Comparison of ENCODE assay signal across 1 cellular context in the genomic region with DNA sequence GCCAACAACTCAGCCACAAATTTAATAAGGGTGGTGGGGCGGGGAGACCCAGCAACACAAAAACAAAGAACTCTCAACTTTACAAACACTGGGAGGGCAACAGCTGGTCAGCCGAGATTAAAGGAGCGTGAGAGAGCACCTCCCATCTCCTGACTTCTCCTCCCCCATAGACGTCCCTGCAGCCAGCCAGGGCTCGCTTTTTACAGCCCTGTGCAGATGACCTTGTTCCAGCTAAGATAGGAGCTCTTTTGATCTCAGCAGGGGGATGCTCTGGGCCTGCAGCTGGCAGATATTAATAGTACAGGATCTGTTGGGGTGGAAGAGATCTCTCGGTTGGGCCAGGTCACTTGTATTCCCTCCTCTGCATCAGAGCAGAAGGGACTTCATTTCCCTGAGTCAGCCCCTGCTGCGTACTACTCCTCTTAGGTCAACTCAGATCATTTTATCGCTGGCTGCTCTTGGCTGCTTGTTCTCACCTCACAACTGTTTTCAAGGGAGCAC.
A peak's percentile ranks its signal among the peaks of the same experiment; 100 is the strongest.
TF ChIP-seq lines count a peak whose summit lies in the region.

No MANE protein-coding gene starts in this region.

TF ChIP-seq in K562, 482 proteins besides CTCF, POLR2A, EP300 and RAD21 (continued from another document and continues in another):
- TF ChIP-seq, protein P1, sequence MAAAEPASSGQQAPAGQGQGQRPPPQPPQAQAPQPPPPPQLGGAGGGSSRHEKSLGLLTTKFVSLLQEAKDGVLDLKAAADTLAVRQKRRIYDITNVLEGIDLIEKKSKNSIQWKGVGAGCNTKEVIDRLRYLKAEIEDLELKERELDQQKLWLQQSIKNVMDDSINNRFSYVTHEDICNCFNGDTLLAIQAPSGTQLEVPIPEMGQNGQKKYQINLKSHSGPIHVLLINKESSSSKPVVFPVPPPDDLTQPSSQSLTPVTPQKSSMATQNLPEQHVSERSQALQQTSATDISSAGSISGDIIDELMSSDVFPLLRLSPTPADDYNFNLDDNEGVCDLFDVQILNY (CRISPR knock-in tag; IDR thresholded peaks at IDR 0.05): no peak
- no peak for TF ChIP-seq POLR3G (IDR thresholded peaks at IDR 0.05; ENCODE audit: extremely low read depth, insufficient read length, insufficient replicate concordance)
- TF ChIP-seq NR3C1 (CRISPR knock-in tag; IDR thresholded peaks at IDR 0.05): no peak
- TF ChIP-seq MTA2 (IDR thresholded peaks at IDR 0.05; ENCODE audit: low read depth): peak; percentile 92
- no peak for TF ChIP-seq PRPF4 (IDR thresholded peaks at IDR 0.05; ENCODE audit: insufficient read depth, low read depth, low read length, poor library complexity, severe bottlenecking)
- TF ChIP-seq, protein P2, sequence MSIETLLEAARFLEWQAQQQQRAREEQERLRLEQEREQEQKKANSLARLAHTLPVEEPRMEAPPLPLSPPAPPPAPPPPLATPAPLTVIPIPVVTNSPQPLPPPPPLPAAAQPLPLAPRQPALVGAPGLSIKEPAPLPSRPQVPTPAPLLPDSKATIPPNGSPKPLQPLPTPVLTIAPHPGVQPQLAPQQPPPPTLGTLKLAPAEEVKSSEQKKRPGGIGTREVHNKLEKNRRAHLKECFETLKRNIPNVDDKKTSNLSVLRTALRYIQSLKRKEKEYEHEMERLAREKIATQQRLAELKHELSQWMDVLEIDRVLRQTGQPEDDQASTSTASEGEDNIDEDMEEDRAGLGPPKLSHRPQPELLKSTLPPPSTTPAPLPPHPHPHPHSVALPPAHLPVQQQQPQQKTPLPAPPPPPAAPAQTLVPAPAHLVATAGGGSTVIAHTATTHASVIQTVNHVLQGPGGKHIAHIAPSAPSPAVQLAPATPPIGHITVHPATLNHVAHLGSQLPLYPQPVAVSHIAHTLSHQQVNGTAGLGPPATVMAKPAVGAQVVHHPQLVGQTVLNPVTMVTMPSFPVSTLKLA (conservative IDR thresholded peaks at IDR 0.05): peak; percentile 29 to 51; a peak in 2 of 4 replicates
- no peak for TF ChIP-seq CREBBP (IDR thresholded peaks at IDR 0.05; ENCODE audit: low read depth, low read length)
- TF ChIP-seq SRSF3 (IDR thresholded peaks at IDR 0.05; ENCODE audit: insufficient read depth, low read length): no peak
- TF ChIP-seq NCOA2 (IDR thresholded peaks at IDR 0.05; ENCODE audit: partially characterized antibody in 2 of 2): peak in 1 of 2 experiments; percentile 73
- TF ChIP-seq ZNF408 (CRISPR knock-in tag; IDR thresholded peaks at IDR 0.05; ENCODE audit: low read depth): no peak
- TF ChIP-seq, protein P3, sequence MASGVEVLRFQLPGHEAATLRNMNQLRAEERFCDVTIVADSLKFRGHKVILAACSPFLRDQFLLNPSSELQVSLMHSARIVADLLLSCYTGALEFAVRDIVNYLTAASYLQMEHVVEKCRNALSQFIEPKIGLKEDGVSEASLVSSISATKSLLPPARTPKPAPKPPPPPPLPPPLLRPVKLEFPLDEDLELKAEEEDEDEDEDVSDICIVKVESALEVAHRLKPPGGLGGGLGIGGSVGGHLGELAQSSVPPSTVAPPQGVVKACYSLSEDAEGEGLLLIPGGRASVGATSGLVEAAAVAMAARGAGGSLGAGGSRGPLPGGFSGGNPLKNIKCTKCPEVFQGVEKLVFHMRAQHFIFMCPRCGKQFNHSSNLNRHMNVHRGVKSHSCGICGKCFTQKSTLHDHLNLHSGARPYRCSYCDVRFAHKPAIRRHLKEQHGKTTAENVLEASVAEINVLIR (CRISPR knock-in tag; IDR thresholded peaks at IDR 0.05): no peak
- TF ChIP-seq MEF2A (IDR thresholded peaks at IDR 0.05; ENCODE audit: control insufficient read depth, low read depth, low read length): peak; percentile 95
- no peak for TF ChIP-seq FOXA3 (CRISPR knock-in tag; conservative IDR thresholded peaks at IDR 0.05 in 1 of 2, IDR thresholded peaks at IDR 0.05 in 1 of 2)
- TF ChIP-seq ZNF551 (CRISPR knock-in tag; IDR thresholded peaks at IDR 0.05): no peak
- no peak for TF ChIP-seq POLR2B (IDR thresholded peaks at IDR 0.05; ENCODE audit: low read depth, partially characterized antibody)
- no peak for TF ChIP-seq HMG20A (CRISPR knock-in tag; conservative IDR thresholded peaks at IDR 0.05)
- no peak for TF ChIP-seq YBX1 (IDR thresholded peaks at IDR 0.05)
- TF ChIP-seq, protein P4, sequence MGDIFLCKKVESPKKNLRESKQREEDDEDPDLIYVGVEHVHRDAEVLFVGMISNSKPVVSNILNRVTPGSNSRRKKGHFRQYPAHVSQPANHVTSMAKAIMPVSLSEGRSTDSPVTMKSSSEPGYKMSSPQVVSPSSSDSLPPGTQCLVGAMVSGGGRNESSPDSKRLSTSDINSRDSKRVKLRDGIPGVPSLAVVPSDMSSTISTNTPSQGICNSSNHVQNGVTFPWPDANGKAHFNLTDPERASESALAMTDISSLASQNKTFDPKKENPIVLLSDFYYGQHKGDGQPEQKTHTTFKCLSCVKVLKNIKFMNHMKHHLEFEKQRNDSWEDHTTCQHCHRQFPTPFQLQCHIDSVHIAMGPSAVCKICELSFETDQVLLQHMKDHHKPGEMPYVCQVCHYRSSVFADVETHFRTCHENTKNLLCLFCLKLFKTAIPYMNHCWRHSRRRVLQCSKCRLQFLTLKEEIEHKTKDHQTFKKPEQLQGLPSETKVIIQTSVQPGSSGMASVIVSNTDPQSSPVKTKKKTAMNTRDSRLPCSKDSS (IDR thresholded peaks at IDR 0.05; ENCODE audit: low read depth, partially characterized antibody): no peak
- TF ChIP-seq ETS2 (tag; IDR thresholded peaks at IDR 0.05; ENCODE audit: borderline replicate concordance, poor library complexity, severe bottlenecking): no peak
- TF ChIP-seq, protein P5, sequence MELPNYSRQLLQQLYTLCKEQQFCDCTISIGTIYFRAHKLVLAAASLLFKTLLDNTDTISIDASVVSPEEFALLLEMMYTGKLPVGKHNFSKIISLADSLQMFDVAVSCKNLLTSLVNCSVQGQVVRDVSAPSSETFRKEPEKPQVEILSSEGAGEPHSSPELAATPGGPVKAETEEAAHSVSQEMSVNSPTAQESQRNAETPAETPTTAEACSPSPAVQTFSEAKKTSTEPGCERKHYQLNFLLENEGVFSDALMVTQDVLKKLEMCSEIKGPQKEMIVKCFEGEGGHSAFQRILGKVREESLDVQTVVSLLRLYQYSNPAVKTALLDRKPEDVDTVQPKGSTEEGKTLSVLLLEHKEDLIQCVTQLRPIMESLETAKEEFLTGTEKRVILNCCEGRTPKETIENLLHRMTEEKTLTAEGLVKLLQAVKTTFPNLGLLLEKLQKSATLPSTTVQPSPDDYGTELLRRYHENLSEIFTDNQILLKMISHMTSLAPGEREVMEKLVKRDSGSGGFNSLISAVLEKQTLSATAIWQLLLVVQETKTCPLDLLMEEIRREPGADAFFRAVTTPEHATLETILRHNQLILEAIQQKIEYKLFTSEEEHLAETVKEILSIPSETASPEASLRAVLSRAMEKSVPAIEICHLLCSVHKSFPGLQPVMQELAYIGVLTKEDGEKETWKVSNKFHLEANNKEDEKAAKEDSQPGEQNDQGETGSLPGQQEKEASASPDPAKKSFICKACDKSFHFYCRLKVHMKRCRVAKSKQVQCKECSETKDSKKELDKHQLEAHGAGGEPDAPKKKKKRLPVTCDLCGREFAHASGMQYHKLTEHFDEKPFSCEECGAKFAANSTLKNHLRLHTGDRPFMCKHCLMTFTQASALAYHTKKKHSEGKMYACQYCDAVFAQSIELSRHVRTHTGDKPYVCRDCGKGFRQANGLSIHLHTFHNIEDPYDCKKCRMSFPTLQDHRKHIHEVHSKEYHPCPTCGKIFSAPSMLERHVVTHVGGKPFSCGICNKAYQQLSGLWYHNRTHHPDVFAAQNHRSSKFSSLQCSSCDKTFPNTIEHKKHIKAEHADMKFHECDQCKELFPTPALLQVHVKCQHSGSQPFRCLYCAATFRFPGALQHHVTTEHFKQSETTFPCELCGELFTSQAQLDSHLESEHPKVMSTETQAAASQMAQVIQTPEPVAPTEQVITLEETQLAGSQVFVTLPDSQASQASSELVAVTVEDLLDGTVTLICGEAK (IDR thresholded peaks at IDR 0.05): 0 out of 2 replicates have a peak, but pooled peaks have one; percentile 13
- TF ChIP-seq, protein P5 (CRISPR knock-in tag; IDR thresholded peaks at IDR 0.05): no peak
- TF ChIP-seq ZFP36 (IDR thresholded peaks at IDR 0.05; ENCODE audit: low read depth, low read length, partially characterized antibody): no peak
- TF ChIP-seq, protein P6, sequence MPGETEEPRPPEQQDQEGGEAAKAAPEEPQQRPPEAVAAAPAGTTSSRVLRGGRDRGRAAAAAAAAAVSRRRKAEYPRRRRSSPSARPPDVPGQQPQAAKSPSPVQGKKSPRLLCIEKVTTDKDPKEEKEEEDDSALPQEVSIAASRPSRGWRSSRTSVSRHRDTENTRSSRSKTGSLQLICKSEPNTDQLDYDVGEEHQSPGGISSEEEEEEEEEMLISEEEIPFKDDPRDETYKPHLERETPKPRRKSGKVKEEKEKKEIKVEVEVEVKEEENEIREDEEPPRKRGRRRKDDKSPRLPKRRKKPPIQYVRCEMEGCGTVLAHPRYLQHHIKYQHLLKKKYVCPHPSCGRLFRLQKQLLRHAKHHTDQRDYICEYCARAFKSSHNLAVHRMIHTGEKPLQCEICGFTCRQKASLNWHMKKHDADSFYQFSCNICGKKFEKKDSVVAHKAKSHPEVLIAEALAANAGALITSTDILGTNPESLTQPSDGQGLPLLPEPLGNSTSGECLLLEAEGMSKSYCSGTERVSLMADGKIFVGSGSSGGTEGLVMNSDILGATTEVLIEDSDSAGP (CRISPR knock-in tag; IDR thresholded peaks at IDR 0.05): no peak
- TF ChIP-seq, protein P7, sequence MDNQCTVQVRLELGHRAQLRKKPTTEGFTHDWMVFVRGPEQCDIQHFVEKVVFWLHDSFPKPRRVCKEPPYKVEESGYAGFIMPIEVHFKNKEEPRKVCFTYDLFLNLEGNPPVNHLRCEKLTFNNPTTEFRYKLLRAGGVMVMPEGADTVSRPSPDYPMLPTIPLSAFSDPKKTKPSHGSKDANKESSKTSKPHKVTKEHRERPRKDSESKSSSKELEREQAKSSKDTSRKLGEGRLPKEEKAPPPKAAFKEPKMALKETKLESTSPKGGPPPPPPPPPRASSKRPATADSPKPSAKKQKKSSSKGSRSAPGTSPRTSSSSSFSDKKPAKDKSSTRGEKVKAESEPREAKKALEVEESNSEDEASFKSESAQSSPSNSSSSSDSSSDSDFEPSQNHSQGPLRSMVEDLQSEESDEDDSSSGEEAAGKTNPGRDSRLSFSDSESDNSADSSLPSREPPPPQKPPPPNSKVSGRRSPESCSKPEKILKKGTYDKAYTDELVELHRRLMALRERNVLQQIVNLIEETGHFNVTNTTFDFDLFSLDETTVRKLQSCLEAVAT (IDR thresholded peaks at IDR 0.05): no peak
- 0 out of 2 replicates have a peak, but pooled peaks have one; percentile 48 for TF ChIP-seq RUNX1 (IDR thresholded peaks at IDR 0.05; ENCODE audit: low read depth)
- no peak for TF ChIP-seq GTF2A2 (tag; IDR thresholded peaks at IDR 0.05)
- no peak for TF ChIP-seq ZNF224 (CRISPR knock-in tag; IDR thresholded peaks at IDR 0.05)
- TF ChIP-seq HMGN3 (IDR thresholded peaks at IDR 0.05; ENCODE audit: borderline replicate concordance, extremely low read depth, insufficient read length, low read depth, low read length): peak; percentile 79
- TF ChIP-seq SIRT6 (IDR thresholded peaks at IDR 0.05; ENCODE audit: low read depth, low read length): no peak
- peak; percentile 77; the same call in 1 of the 2 replicates for TF ChIP-seq ZNF175 (CRISPR knock-in tag; IDR thresholded peaks at IDR 0.05; ENCODE audit: low read depth)
- no peak for TF ChIP-seq ZNF12 (CRISPR knock-in tag; IDR thresholded peaks at IDR 0.05)
- TF ChIP-seq ZC3H11A (IDR thresholded peaks at IDR 0.05; ENCODE audit: low read depth, low read length): no peak
- TF ChIP-seq CBX2 (IDR thresholded peaks at IDR 0.05; ENCODE audit: insufficient read depth, low read length, poor library complexity, severe bottlenecking): no peak
- peak; percentile 73 for TF ChIP-seq MBD2 (IDR thresholded peaks at IDR 0.05; ENCODE audit: borderline replicate concordance, low read depth)
- TF ChIP-seq ERF (CRISPR knock-in tag; IDR thresholded peaks at IDR 0.05): no peak
- TF ChIP-seq ESRRA (IDR thresholded peaks at IDR 0.05; ENCODE audit: borderline replicate concordance, low read depth): peak; percentile 95
- TF ChIP-seq BRF1 (IDR thresholded peaks at IDR 0.05; ENCODE audit: borderline replicate concordance, extremely low read depth, insufficient read length): no peak
- TF ChIP-seq, protein P8, sequence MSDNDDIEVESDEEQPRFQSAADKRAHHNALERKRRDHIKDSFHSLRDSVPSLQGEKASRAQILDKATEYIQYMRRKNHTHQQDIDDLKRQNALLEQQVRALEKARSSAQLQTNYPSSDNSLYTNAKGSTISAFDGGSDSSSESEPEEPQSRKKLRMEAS (CRISPR knock-in tag; IDR thresholded peaks at IDR 0.05): no peak
- TF ChIP-seq BRD4 (IDR thresholded peaks at IDR 0.05): no peak
- no peak for TF ChIP-seq POLR3A (IDR thresholded peaks at IDR 0.05; ENCODE audit: borderline replicate concordance, extremely low read depth, insufficient read depth, insufficient read length)
- TF ChIP-seq TOE1 (IDR thresholded peaks at IDR 0.05; ENCODE audit: borderline replicate concordance): peak; percentile 57; the same call in 1 of the 2 replicates
- TF ChIP-seq TOE1 (CRISPR knock-in tag; IDR thresholded peaks at IDR 0.05; ENCODE audit: borderline replicate concordance, low read depth): no peak
- no peak for TF ChIP-seq NFE2L1 (tag; IDR thresholded peaks at IDR 0.05; ENCODE audit: borderline replicate concordance, low read depth)
- no peak for TF ChIP-seq IFI16 (CRISPR knock-in tag; IDR thresholded peaks at IDR 0.05)
- TF ChIP-seq C11orf30 (IDR thresholded peaks at IDR 0.05; ENCODE audit: low read depth): peak; percentile 92
- no peak for TF ChIP-seq HDAC8 (tag; IDR thresholded peaks at IDR 0.05)
- no peak for TF ChIP-seq SMAD2 (IDR thresholded peaks at IDR 0.05; ENCODE audit: low read depth, low read length)
- no peak for TF ChIP-seq GTF2F1 (IDR thresholded peaks at IDR 0.05; ENCODE audit: low read depth, low read length)
